Comparison of ENCODE assay signal across 8 cellular contexts in genomic region chr2:84881581-84882414, GRCh38. TPM values are rescaled to one million over a fixed set of nuclear protein-coding genes. Genes with fewer than 3 reads are reported as not detected.
DNase-seq lines count a peak whose midpoint lies in the region; ATAC-seq and TF ChIP-seq lines count a peak whose summit lies in the region.

No MANE protein-coding gene starts in this region.

- H3K9ac ChIP-seq in DND-41 (ENCODE audit: low read depth, low read length) = peak overlapping the region; percentile 16; the same call in 1 of the 2 replicates

- TF ChIP-seq CTCF in DND-41 (IDR thresholded peaks at IDR 0.05; ENCODE audit: borderline replicate concordance, extremely low read depth, low read length, poor library complexity, severe bottlenecking) = peak; percentile 82

- ATAC-seq in DND-41 (ENCODE audit: insufficient read depth, low read depth) (peak; percentile 96), GM21619 (IDR thresholded peaks at IDR 0.05; ENCODE audit: unreplicated experiment) (peak; percentile 64)

- no peaks in the 10 kb centered on the region for H3K79me2 ChIP-seq in DND-41 (ENCODE audit: insufficient read depth, low read length)

- H3K27ac ChIP-seq in DND-41 (ENCODE audit: low read length) (no peak overlapping the region), SJCRH30 (no peak overlapping the region)

- H3K4me1 ChIP-seq in DND-41 (ENCODE audit: insufficient read depth, low read length) (peaks cover 15% of the 10 kb centered on the region), SJCRH30 (no peaks in the 10 kb centered on the region; the same call in 1 of the 2 replicates)

- TF ChIP-seq EP300 in Ishikawa (IDR thresholded peaks at IDR 0.05; ENCODE audit: borderline replicate concordance) = no peak

- DNase-seq in DND-41 = peak; percentile 80
- DNase-seq in SJCRH30 = peak; percentile 82 to 90
- peak; percentile 82 for DNase-seq in activated gamma-delta T cell treated with anti-CD3 and anti-CD28 coated beads, Interleukin-2, amount 50 U/mL, for 16 hours (ENCODE audit: low read depth)
- peak; percentile 77 for DNase-seq in germinal center (ENCODE audit: low spot score)
- DNase-seq in nucleus accumbens (lab: John Stamatoyannopoulos, UW) = peak in 48 of 56 donors; percentile 4 to 80 (median 40)
- DNase-seq in superior temporal gyrus (ENCODE audit: extremely low spot score) = peak; percentile 86

- H3K27me3 ChIP-seq in DND-41 (ENCODE audit: insufficient read depth, low read length, poor library complexity) (peaks cover 40% of the 10 kb centered on the region), SJCRH30 (peaks cover 21% of the 10 kb centered on the region)

- peak overlapping the region; percentile 53; the same call in 1 of the 2 replicates for H2AFZ ChIP-seq in DND-41 (ENCODE audit: low read depth, low read length)

- H3K4me3 ChIP-seq in DND-41 (ENCODE audit: low read depth in 1 of 2, low read length in 2 of 2) = peak overlapping the region in 1 of 2 experiments; percentile 38; a peak in 2 of 4 replicates
- H3K4me3 ChIP-seq in SJCRH30 = peak overlapping the region; percentile 51

- no peaks in the 10 kb centered on the region for H4K20me1 ChIP-seq in DND-41 (ENCODE audit: insufficient read depth, low read length)

- H3K36me3 ChIP-seq in DND-41 (ENCODE audit: insufficient read depth, low read length) (no peaks in the 10 kb centered on the region), SJCRH30 (no peaks in the 10 kb centered on the region)

- no peaks in the 10 kb centered on the region for H3K9me3 ChIP-seq in DND-41 (ENCODE audit: insufficient read depth, low read length, severe bottlenecking)
- H3K9me3 ChIP-seq in SJCRH30 (replicated peaks) = no peaks in the 10 kb centered on the region

- peak; percentile 96 for TF ChIP-seq RAD21 in Ishikawa (IDR thresholded peaks at IDR 0.05; ENCODE audit: low read depth)

- peak overlapping the region; percentile 63 for H3K4me2 ChIP-seq in DND-41 (ENCODE audit: insufficient read depth, low read length)

TF ChIP-seq in Ishikawa, 13 proteins besides CTCF, POLR2A, EP300 and RAD21:
- TF ChIP-seq NFIC (IDR thresholded peaks at IDR 0.05) = 0 out of 2 replicates have a peak, but pooled peaks have one; percentile 6
- TF ChIP-seq EGR1 (IDR thresholded peaks at IDR 0.05) = no peak
- TF ChIP-seq YY1 (IDR thresholded peaks at IDR 0.05; ENCODE audit: low read depth) = 0 out of 2 replicates have a peak, but pooled peaks have one; percentile 39
- TF ChIP-seq TEAD4 (IDR thresholded peaks at IDR 0.05) = no peak
- TF ChIP-seq USF1 (IDR thresholded peaks at IDR 0.05) = peak; percentile 16; the same call in 1 of the 2 replicates
- TF ChIP-seq, protein P1, sequence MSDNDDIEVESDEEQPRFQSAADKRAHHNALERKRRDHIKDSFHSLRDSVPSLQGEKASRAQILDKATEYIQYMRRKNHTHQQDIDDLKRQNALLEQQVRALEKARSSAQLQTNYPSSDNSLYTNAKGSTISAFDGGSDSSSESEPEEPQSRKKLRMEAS (IDR thresholded peaks at IDR 0.05) = no peak; the same call in none of the 2 replicates
- TF ChIP-seq CEBPB (IDR thresholded peaks at IDR 0.05) = no peak
- TF ChIP-seq ZBTB7A (IDR thresholded peaks at IDR 0.05; ENCODE audit: low read depth) = 0 out of 2 replicates have a peak, but pooled peaks have one; percentile 40
- peak; percentile 1; the same call in 1 of the 2 replicates for TF ChIP-seq FOXM1 (IDR thresholded peaks at IDR 0.05; ENCODE audit: borderline replicate concordance, low read depth)
- TF ChIP-seq REST (IDR thresholded peaks at IDR 0.05; ENCODE audit: low read depth) = 0 out of 2 replicates have a peak, but pooled peaks have one; percentile 8
- TF ChIP-seq TCF12 (IDR thresholded peaks at IDR 0.05; ENCODE audit: low read depth) = no peak
- no peak for TF ChIP-seq CREB1 (IDR thresholded peaks at IDR 0.05; ENCODE audit: low read depth)
- no peak for TF ChIP-seq TAF1 (IDR thresholded peaks at IDR 0.05; ENCODE audit: low read depth)

RNA-seq across cellular contexts. Expression of gene TRABD2A, which starts 0.9 kb away (rescaled TPM):
- 0.86 and 1.4 TPM in 2 replicates for total RNA-seq in SJCRH30 (2014; rRNA removed; shearing (Covaris generic))

RNA-seq across cellular contexts. Expression of gene TMSB10, which starts 23.7 kb away (rescaled TPM):
- 2,317 and 2,398 TPM in 2 replicates for total RNA-seq in SJCRH30 (2014; rRNA removed; shearing (Covaris generic))
